ENCODE assay signal across 7 cellular contexts in genomic region chr19:48635966-48636858, GRCh38. TPM values are rescaled to one million over a fixed set of nuclear protein-coding genes. Genes with fewer than 3 reads are reported as not detected.
DNase-seq lines count a peak whose midpoint lies in the region; ATAC-seq and TF ChIP-seq lines count a peak whose summit lies in the region.

No MANE protein-coding gene starts in this region.

- H3K27ac Mint-ChIP-seq in central memory CD8-positive, alpha-beta T cell (ENCODE audit: low read depth) = peak overlapping the region; percentile 79

- no peaks in the 10 kb centered on the region for H3K27me3 Mint-ChIP-seq in central memory CD8-positive, alpha-beta T cell

- H3K9me3 ChIP-seq in mononuclear cell (ENCODE audit: low read depth, low read length) = no peaks in the 10 kb centered on the region
- H3K9me3 ChIP-seq in aorta (ENCODE audit: control insufficient read depth, low read length) = no peaks in the 10 kb centered on the region

- WGBS in aorta, 2 donors = 1 to 2% methylated on average over 34 to 35 of the region's 35 CpGs

- intact Hi-C loops in aorta (cut with DNase I) = loop anchor here in 1 of 2 donors (10.0 kb wide), 1 partner anchor 1361 kb away; the partner anchor contains the start of gene INAFM1

- H3K9me3 Mint-ChIP-seq in central memory CD8-positive, alpha-beta T cell = no peaks in the 10 kb centered on the region

- peak overlapping the region; percentile 85 for H3K4me3 Mint-ChIP-seq in central memory CD8-positive, alpha-beta T cell

- H3K36me3 ChIP-seq in GM06990 (ENCODE audit: control insufficient read depth, insufficient read depth, low read length) (no peaks in the 10 kb centered on the region), aorta (ENCODE audit: control insufficient read depth in 1 of 2, insufficient read depth in 2 of 2, low read length in 1 of 2) (no peaks in the 10 kb centered on the region)

- peaks cover 45% of the 10 kb centered on the region for H3K4me1 Mint-ChIP-seq in central memory CD8-positive, alpha-beta T cell

- no peak for DNase-seq in GM06990 (ENCODE audit: extremely low read depth, insufficient read length)
- peak; percentile 36 for DNase-seq in NCI-H1694 treated with DMSO at 0.1 percent for 48 hours (lab: John Stamatoyannopoulos, UW)
- DNase-seq in central memory CD8-positive, alpha-beta T cell (ENCODE audit: low spot score in 2 of 2) = no peak
- DNase-seq in aorta = peak in 1 of 2 donors; percentile 80

- TF ChIP-seq CTCF in GM06990 (IDR thresholded peaks at IDR 0.05; ENCODE audit: insufficient read depth, low read length, poor library complexity, severe bottlenecking) = no peak

- ATAC-seq in central memory CD8-positive, alpha-beta T cell (replicated peaks; ENCODE audit: extremely low read depth, poor library complexity, severe bottlenecking) = no peak
- ATAC-seq in aorta (ENCODE audit: low FRiP score) (no peak), GM18517 (IDR thresholded peaks at IDR 0.05; ENCODE audit: unreplicated experiment) (no peak), GM19455 (IDR thresholded peaks at IDR 0.05; ENCODE audit: unreplicated experiment) (no peak)

- H3K4me3 ChIP-seq in GM06990 (replicated peaks; ENCODE audit: low read depth, low read length) (peak overlapping the region; percentile 66), mononuclear cell (ENCODE audit: low read length) (peak overlapping the region; percentile 78), aorta (ENCODE audit: low read length in 2 of 2) (peak overlapping the region; percentile 34 to 81)

- peaks cover 38% of the 10 kb centered on the region for H3K36me3 Mint-ChIP-seq in central memory CD8-positive, alpha-beta T cell (ENCODE audit: insufficient read depth)

- H3K27ac ChIP-seq in aorta (ENCODE audit: low read depth in 1 of 2, low read length in 2 of 2) = peak overlapping the region in 1 of 2 donors; percentile 65

- H3K4me1 ChIP-seq in mononuclear cell (ENCODE audit: insufficient read depth, low read length) = peaks cover 59% of the 10 kb centered on the region
- H3K4me1 ChIP-seq in aorta (ENCODE audit: control insufficient read depth in 1 of 2, insufficient read depth in 2 of 2, low read length in 2 of 2) = no peaks in the 10 kb centered on the region

- H3K27me3 ChIP-seq in GM06990 (replicated peaks; ENCODE audit: control insufficient read depth, insufficient read depth, low read length) (no peaks in the 10 kb centered on the region), mononuclear cell (ENCODE audit: insufficient read depth, low read length) (no peaks in the 10 kb centered on the region), aorta (ENCODE audit: control insufficient read depth in 1 of 2, insufficient read depth in 2 of 2, low read length in 1 of 2) (no peaks in the 10 kb centered on the region)

RNA-seq across cellular contexts. Expression of gene DBP, which starts 1.0 kb away (rescaled TPM):
- 28.2 TPM for total RNA-seq in mononuclear cell
- total RNA-seq in aorta = 10 to 100 TPM in 1 of 2 donors, 1 to 10 TPM in 1; 1.5 to 10.7 TPM
- 1 to 10 TPM; 5.3 to 6.8 TPM for polyA plus RNA-seq in aorta

RNA-seq across cellular contexts. Expression of gene CA11, which starts 9.8 kb away (rescaled TPM):
- 2.4 TPM for total RNA-seq in mononuclear cell
- 10 to 100 TPM in 1 of 2 donors, 1 to 10 TPM in 1; 6.4 to 12.0 TPM for total RNA-seq in aorta
- 10 to 100 TPM; 13.9 to 59.5 TPM for polyA plus RNA-seq in aorta

RNA-seq across cellular contexts. Expression of gene SPHK2, which starts 16.9 kb away (rescaled TPM):
- total RNA-seq in mononuclear cell = 4.5 TPM
- 10 to 100 TPM; 14.6 to 17.9 TPM for total RNA-seq in aorta
- polyA plus RNA-seq in aorta = 10 to 100 TPM; 21.5 to 25.4 TPM

RNA-seq across cellular contexts. Expression of gene RPL18, which starts 17.2 kb away (rescaled TPM):
- total RNA-seq in mononuclear cell (2,431 TPM), aorta (100 to 1,000 TPM; 900 to 909 TPM)
- polyA plus RNA-seq in aorta = 1,000 to 10,000 TPM; 2,172 to 2,376 TPM

RNA-seq across cellular contexts. Expression of gene FAM83E, which starts 21.3 kb away (rescaled TPM):
- total RNA-seq in mononuclear cell (0.73 TPM), aorta (under 1 TPM in 1 of 2 donors, not detected in 1; 0.45 TPM)
- polyA plus RNA-seq in aorta = 10 to 100 TPM in 1 of 2 donors, under 1 TPM in 1; 0.74 to 12.3 TPM
